9 cellular contexts compared by ENCODE assay signal in genomic region chr11:833849-834311, GRCh38. TPM values are rescaled to one million over a fixed set of nuclear protein-coding genes. Genes with fewer than 3 reads are reported as not detected.
DNase-seq lines count a peak whose midpoint lies in the region; ATAC-seq and TF ChIP-seq lines count a peak whose summit lies in the region.
"Had no signal": no experiment of that assay in that cellular context is flagged by ENCODE, and none has a peak within 500 bp of the region (broad histone marks: within the 10 kb centered on the region; RNA-seq: fewer than 3 reads in every experiment).

No MANE protein-coding gene starts in this region.

- peak overlapping the region; percentile 75 for H3K4me3 ChIP-seq in kidney epithelial cell (ENCODE audit: low read depth, low read length)
- H3K4me3 ChIP-seq in suprapubic skin, result peak overlapping the region; percentile 85

- no peaks in the 10 kb centered on the region for H3K9me3 Mint-ChIP-seq in activated naive CD8-positive, alpha-beta T cell treated with anti-CD3 and anti-CD28 coated beads for 36 hours

- DNase-seq in NCI-H82 (lab: John Stamatoyannopoulos, UW) (peak; percentile 45), NCI-H82 treated with DMSO at 0.1 percent for 48 hours (lab: John Stamatoyannopoulos, UW; ENCODE audit: unreplicated experiment) (no peak), kidney epithelial cell (ENCODE audit: low read depth) (no peak), suprapubic skin (ENCODE audit: low spot score in 2 of 2) (no peak), NCI-H2029 (lab: John Stamatoyannopoulos, UW) (no peak), NCI-H2081 (lab: John Stamatoyannopoulos, UW) (no peak), omental fat pad (ENCODE audit: low spot score) (no peak)
- no peak for DNase-seq in activated naive CD8-positive, alpha-beta T cell treated with anti-CD3 and anti-CD28 coated beads for 36 hours
- DNase-seq: ACHN had no signal

- TF ChIP-seq CTCF in kidney epithelial cell (IDR thresholded peaks at IDR 0.05; ENCODE audit: insufficient read depth, low read length, poor library complexity, severe bottlenecking) (no peak), suprapubic skin (IDR thresholded peaks at IDR 0.05) (no peak), omental fat pad (IDR thresholded peaks at IDR 0.05) (no peak)

- no peak for TF ChIP-seq EP300 in suprapubic skin (IDR thresholded peaks at IDR 0.05)

- H3K36me3 Mint-ChIP-seq in activated naive CD8-positive, alpha-beta T cell treated with anti-CD3 and anti-CD28 coated beads for 36 hours, result peaks cover 1% of the 10 kb centered on the region

- H3K27me3 Mint-ChIP-seq in activated naive CD8-positive, alpha-beta T cell treated with anti-CD3 and anti-CD28 coated beads for 36 hours, result peaks cover 25% of the 10 kb centered on the region

- no peak for ATAC-seq in omental fat pad (ENCODE audit: low FRiP score)

- H3K27me3 ChIP-seq in kidney epithelial cell (ENCODE audit: control insufficient read depth, insufficient read depth, low read length) (no peaks in the 10 kb centered on the region), suprapubic skin (peaks cover 6% of the 10 kb centered on the region)

- 34% methylated on average over 7 of the region's 9 CpGs for WGBS in suprapubic skin

- peak overlapping the region; percentile 94 for H3K27ac ChIP-seq in suprapubic skin

- H3K36me3 ChIP-seq in kidney epithelial cell (ENCODE audit: control insufficient read depth, insufficient read depth, low read length) (peaks cover 8% of the 10 kb centered on the region), suprapubic skin (peaks cover 29% of the 10 kb centered on the region)

- no peaks in the 10 kb centered on the region for H3K9me3 ChIP-seq in suprapubic skin

- TF ChIP-seq POLR2A in suprapubic skin (IDR thresholded peaks at IDR 0.05), result no peak

- H3K4me1 Mint-ChIP-seq in activated naive CD8-positive, alpha-beta T cell treated with anti-CD3 and anti-CD28 coated beads for 36 hours, result peaks cover 19% of the 10 kb centered on the region

- peak overlapping the region; percentile 72 for H3K4me3 Mint-ChIP-seq in activated naive CD8-positive, alpha-beta T cell treated with anti-CD3 and anti-CD28 coated beads for 36 hours

- peaks cover 71% of the 10 kb centered on the region for H3K4me1 ChIP-seq in suprapubic skin

- H3K27ac Mint-ChIP-seq in activated naive CD8-positive, alpha-beta T cell treated with anti-CD3 and anti-CD28 coated beads for 36 hours, result peak overlapping the region; percentile 42

RNA-seq across cellular contexts. Expression of gene CD151, which starts 1.1 kb away (rescaled TPM):
- total RNA-seq in activated naive CD8-positive, alpha-beta T cell treated with anti-CD3 and anti-CD28 coated beads for 36 hours, result 10 to 100 TPM; 47.3 to 51.1 TPM
- total RNA-seq in kidney epithelial cell (644 and 669 TPM in 2 replicates), suprapubic skin (100 to 1,000 TPM; 108 to 162 (median 150) TPM), omental fat pad (100 to 1,000 TPM; 328 to 675 (median 614) TPM)

RNA-seq across cellular contexts. Expression of gene CRACR2B, which starts 6.2 kb away (rescaled TPM):
- 1 to 10 TPM in 1 of 2 experiments, under 1 TPM in 1; 0.76 to 1.1 TPM for total RNA-seq in activated naive CD8-positive, alpha-beta T cell treated with anti-CD3 and anti-CD28 coated beads for 36 hours
- total RNA-seq in kidney epithelial cell (18.3 and 19.7 TPM in 2 replicates), suprapubic skin (10 to 100 TPM; 14.0 to 35.5 (median 29.6) TPM), omental fat pad (10 to 100 TPM in 1 of 4 donors, 1 to 10 TPM in 3; 6.3 to 39.7 (median 6.9) TPM)

RNA-seq across cellular contexts. Expression of gene POLR2L, which starts 8.4 kb away (rescaled TPM):
- 100 to 1,000 TPM; 121 to 134 TPM for total RNA-seq in activated naive CD8-positive, alpha-beta T cell treated with anti-CD3 and anti-CD28 coated beads for 36 hours
- total RNA-seq in kidney epithelial cell, result 42.0 and 45.1 TPM in 2 replicates
- 10 to 100 TPM; 31.1 to 76.4 (median 56.4) TPM for total RNA-seq in suprapubic skin
- 100 to 1,000 TPM in 3 of 4 donors, 10 to 100 TPM in 1; 95.5 to 165 (median 110) TPM for total RNA-seq in omental fat pad

RNA-seq across cellular contexts. Expression of gene TSPAN4, which starts 8.8 kb away (rescaled TPM):
- 10 to 100 TPM; 12.8 to 16.2 TPM for total RNA-seq in activated naive CD8-positive, alpha-beta T cell treated with anti-CD3 and anti-CD28 coated beads for 36 hours
- 77.5 and 77.9 TPM in 2 replicates for total RNA-seq in kidney epithelial cell
- 10 to 100 TPM; 47.1 to 78.9 (median 59.7) TPM for total RNA-seq in suprapubic skin
- 100 to 1,000 TPM; 145 to 234 (median 175) TPM for total RNA-seq in omental fat pad

RNA-seq across cellular contexts. Expression of gene PNPLA2, which starts 15.2 kb away (rescaled TPM):
- 10 to 100 TPM; 32.7 to 34.7 TPM for total RNA-seq in activated naive CD8-positive, alpha-beta T cell treated with anti-CD3 and anti-CD28 coated beads for 36 hours
- 27.5 and 46.0 TPM in 2 replicates for total RNA-seq in kidney epithelial cell
- total RNA-seq in suprapubic skin, result 100 to 1,000 TPM in 1 of 4 donors, 10 to 100 TPM in 3; 74.9 to 117 (median 85.9) TPM
- 100 to 1,000 TPM; 256 to 543 (median 355) TPM for total RNA-seq in omental fat pad
